Comparison of ENCODE assay signal across 14 cellular contexts in genomic region chr5:132877938-132878337, GRCh38. TPM values are rescaled to one million over a fixed set of nuclear protein-coding genes. Genes with fewer than 3 reads are reported as not detected.
DNase-seq lines count a peak whose midpoint lies in the region; ATAC-seq and TF ChIP-seq lines count a peak whose summit lies in the region.
"Had no signal": no experiment of that assay in that cellular context is flagged by ENCODE, and none has a peak within 500 bp of the region (broad histone marks: within the 10 kb centered on the region; RNA-seq: fewer than 3 reads in every experiment).

No MANE protein-coding gene starts in this region.

- H4K20me1 ChIP-seq in PC-3 (ENCODE audit: low read length) (no peaks in the 10 kb centered on the region), neural progenitor cell (ENCODE audit: low read depth) (peaks cover 8% of the 10 kb centered on the region)

- no peaks in the 10 kb centered on the region for H3K27me3 ChIP-seq in PC-3 (ENCODE audit: low read length)
- no peaks in the 10 kb centered on the region for H3K27me3 ChIP-seq in cardiac muscle cell
- no peaks in the 10 kb centered on the region for H3K27me3 ChIP-seq in neural progenitor cell
- H3K27me3 ChIP-seq in sigmoid colon = no peaks in the 10 kb centered on the region
- H3K27me3 ChIP-seq: gastroesophageal sphincter had no signal

- CTCF ChIA-PET in PC-3 (lab: Charles Lee) = no interaction called here

- H3K9me2 ChIP-seq in PC-3 (replicated peaks; ENCODE audit: low read length) = no peaks in the 10 kb centered on the region

- BruUV-seq in PC-3 (replicated peaks; lab: Mats Ljungman, UMichigan) = no TSS peak

- H3K4me1 ChIP-seq in PC-3 (ENCODE audit: insufficient read depth, low read length) (no peaks in the 10 kb centered on the region), cardiac muscle cell (ENCODE audit: low read depth) (peaks cover 38% of the 10 kb centered on the region), neural progenitor cell (no peaks in the 10 kb centered on the region), sigmoid colon (peaks cover 0 to 16% (median 11%) of the 10 kb centered on the region in 4 donors)

- H3K36me3 Mint-ChIP-seq in stimulated activated effector memory CD8-positive, alpha-beta T cell treated with anti-CD3 and anti-CD28 coated beads, Interleukin-12 subunit alpha, Interleukin-12 subunit beta, amount 100 ng/mL, for 72 hours = peaks cover 67% of the 10 kb centered on the region
- H3K36me3 Mint-ChIP-seq in neural progenitor cell = peaks cover 10% of the 10 kb centered on the region

- H2AFZ ChIP-seq in PC-3 (ENCODE audit: low read length) (no peak overlapping the region), neural progenitor cell (replicated peaks) (no peak overlapping the region)

- peaks cover 17% of the 10 kb centered on the region; the same call in 1 of the 2 replicates for H3K36me3 ChIP-seq in PC-3 (ENCODE audit: low read depth, low read length)
- H3K36me3 ChIP-seq in cardiac muscle cell = peaks cover 29% of the 10 kb centered on the region
- peaks cover 21% of the 10 kb centered on the region for H3K36me3 ChIP-seq in neural progenitor cell
- peaks cover 13 to 79% (median 33%) of the 10 kb centered on the region in 4 donors for H3K36me3 ChIP-seq in sigmoid colon

- H3K4me2 ChIP-seq in PC-3 (ENCODE audit: low read length) (no peak overlapping the region), neural progenitor cell (no peak overlapping the region)

- H3K27ac ChIP-seq in PC-3 (ENCODE audit: low read length) (no peak overlapping the region), cardiac muscle cell (peak overlapping the region; percentile 79), neural progenitor cell (no peak overlapping the region), sigmoid colon (peak overlapping the region in 2 of 4 donors; percentile 16 to 21)
- H3K27ac ChIP-seq: 22Rv1 had no signal

- no peaks in the 10 kb centered on the region for H3K27me3 Mint-ChIP-seq in neural progenitor cell (ENCODE audit: insufficient read depth, low read depth)
- H3K27me3 Mint-ChIP-seq: naive thymus-derived CD8-positive, alpha-beta T cell had no signal

- H3K4me1 Mint-ChIP-seq in stimulated activated effector memory CD8-positive, alpha-beta T cell treated with anti-CD3 and anti-CD28 coated beads, Interleukin-12 subunit alpha, Interleukin-12 subunit beta, amount 100 ng/mL, for 72 hours = no peaks in the 10 kb centered on the region
- H3K4me1 Mint-ChIP-seq in neural progenitor cell = no peaks in the 10 kb centered on the region

- H3K9ac ChIP-seq in PC-3 (ENCODE audit: low read length) = no peak overlapping the region
- no peak overlapping the region for H3K9ac ChIP-seq in neural progenitor cell

- peak overlapping the region; percentile 18 for H3K27ac Mint-ChIP-seq in stimulated activated effector memory CD8-positive, alpha-beta T cell treated with anti-CD3 and anti-CD28 coated beads, Interleukin-12 subunit alpha, Interleukin-12 subunit beta, amount 100 ng/mL, for 72 hours
- H3K27ac Mint-ChIP-seq in neural progenitor cell = no peak overlapping the region

- WGBS in sigmoid colon, 2 donors = 26 to 66% methylated on average over 3 of the region's 3 CpGs

- H3K9me3 ChIP-seq in PC-3 (ENCODE audit: low read length) (no peaks in the 10 kb centered on the region), cardiac muscle cell (ENCODE audit: low read depth) (no peaks in the 10 kb centered on the region), neural progenitor cell (ENCODE audit: low read depth) (no peaks in the 10 kb centered on the region), sigmoid colon (no peaks in the 10 kb centered on the region)
- H3K9me3 ChIP-seq: gastroesophageal sphincter had no signal

- ATAC-seq in PC-3 (no peak), HG03378 (IDR thresholded peaks at IDR 0.05; ENCODE audit: unreplicated experiment) (no peak)
- no peak for ATAC-seq in stimulated activated effector memory CD8-positive, alpha-beta T cell treated with anti-CD3 and anti-CD28 coated beads, Interleukin-12 subunit alpha, Interleukin-12 subunit beta, amount 100 ng/mL, for 72 hours
- ATAC-seq: gastroesophageal sphincter; naive thymus-derived CD8-positive, alpha-beta T cell had no signal

- TF ChIP-seq CTCF in PC-3 (conservative IDR thresholded peaks at IDR 0.05; ENCODE audit: low read depth, low read length) = no peak
- no peak for TF ChIP-seq CTCF in cardiac muscle cell (IDR thresholded peaks at IDR 0.05; ENCODE audit: low read depth, low read length)
- TF ChIP-seq CTCF in neural progenitor cell (IDR thresholded peaks at IDR 0.05) = no peak
- no peak for TF ChIP-seq CTCF in sigmoid colon (IDR thresholded peaks at IDR 0.05)

- POLR2A ChIA-PET in PC-3 (lab: Charles Lee; ENCODE audit: unreplicated experiment) = interaction anchor here (0.5 kb wide), 1 partner anchor 1523 kb away, joined by 8 read pairs; no protein-coding TSS in a partner anchor

- DNase-seq in DMS53 (lab: John Stamatoyannopoulos, UW) (peak; percentile 22), DMS53 treated with DMSO at 0.1 percent for 48 hours (lab: John Stamatoyannopoulos, UW; ENCODE audit: unreplicated experiment) (no peak), PC-3 (peak; percentile 16), cardiac muscle cell (ENCODE audit: low read depth in 1 of 2, low spot score in 1 of 2) (peak; percentile 37 to 88), neural progenitor cell (ENCODE audit: low spot score) (no peak), sigmoid colon (no peak)
- DNase-seq in stimulated activated effector memory CD8-positive, alpha-beta T cell treated with anti-CD3 and anti-CD28 coated beads, Interleukin-12 subunit alpha, Interleukin-12 subunit beta, amount 100 ng/mL, for 72 hours (ENCODE audit: low spot score in 2 of 2) = no peak
- DNase-seq: activated CD4-positive, alpha-beta T cell treated with anti-CD3 and anti-CD28 coated beads for 4 hours; Kasumi-1; naive thymus-derived CD8-positive, alpha-beta T cell; trophoblast cell had no signal

- TF ChIP-seq EP300 in sigmoid colon (IDR thresholded peaks at IDR 0.05) = no peak

- H3F3A ChIP-seq in PC-3 (ENCODE audit: low read length, unreplicated experiment) = no peaks in the 10 kb centered on the region
- peaks cover 18% of the 10 kb centered on the region for H3F3A ChIP-seq in neural progenitor cell (ENCODE audit: low read depth)

- no peaks in the 10 kb centered on the region for H3K9me3 Mint-ChIP-seq in stimulated activated effector memory CD8-positive, alpha-beta T cell treated with anti-CD3 and anti-CD28 coated beads, Interleukin-12 subunit alpha, Interleukin-12 subunit beta, amount 100 ng/mL, for 72 hours
- no peaks in the 10 kb centered on the region for H3K9me3 Mint-ChIP-seq in neural progenitor cell
- H3K9me3 Mint-ChIP-seq: naive thymus-derived CD8-positive, alpha-beta T cell had no signal

- no peak overlapping the region for H3K4me3 Mint-ChIP-seq in stimulated activated effector memory CD8-positive, alpha-beta T cell treated with anti-CD3 and anti-CD28 coated beads, Interleukin-12 subunit alpha, Interleukin-12 subunit beta, amount 100 ng/mL, for 72 hours
- H3K4me3 Mint-ChIP-seq in neural progenitor cell = no peak overlapping the region
- H3K4me3 Mint-ChIP-seq: naive thymus-derived CD8-positive, alpha-beta T cell had no signal

- TF ChIP-seq POLR2A in sigmoid colon (IDR thresholded peaks at IDR 0.05) = no peak

- intact Hi-C loops in PC-3 (cut with micrococcal nuclease) = no loop called here
- intact Hi-C loops in sigmoid colon (cut with DNase I) = no loop called here

- H3K4me3 ChIP-seq in PC-3 (ENCODE audit: low read length) = no peak overlapping the region
- H3K4me3 ChIP-seq in cardiac muscle cell = no peak overlapping the region
- H3K4me3 ChIP-seq in neural progenitor cell = no peak overlapping the region
- no peak overlapping the region for H3K4me3 ChIP-seq in sigmoid colon
- H3K4me3 ChIP-seq: gastroesophageal sphincter had no signal

- H3K79me2 ChIP-seq in PC-3 (ENCODE audit: low read length) = no peaks in the 10 kb centered on the region
- no peaks in the 10 kb centered on the region for H3K79me2 ChIP-seq in neural progenitor cell (ENCODE audit: low read depth)

RNA-seq across cellular contexts. Expression of gene LEAP2, which starts 4.5 kb away (rescaled TPM):
- total RNA-seq in PC-3 (2014; rRNA removed) (0.36 TPM in 1 of 2 replicates, not detected in the other), cardiac muscle cell (1.2 and 3.1 TPM in 2 replicates), neural progenitor cell (ENCODE audit: low replicate concordance) (3.5 and 3.6 TPM in 2 replicates), sigmoid colon (1 to 10 TPM in 1 of 4 donors, under 1 TPM in 3; 0.36 to 1.4 (median 0.77) TPM)
- polyA plus RNA-seq in cardiac muscle cell (1.5 and 3.6 TPM in 2 replicates), sigmoid colon (1 to 10 TPM in 2 of 3 donors, under 1 TPM in 1; 0.60 to 1.7 (median 1.4) TPM)

RNA-seq across cellular contexts. Expression of gene UQCRQ, which starts 11.5 kb away (rescaled TPM):
- total RNA-seq in PC-3 (2014; rRNA removed) (190 and 198 TPM in 2 replicates), cardiac muscle cell (97.0 and 217 TPM in 2 replicates), neural progenitor cell (ENCODE audit: low replicate concordance) (45.0 and 63.1 TPM in 2 replicates), sigmoid colon (100 to 1,000 TPM; 113 to 230 (median 172) TPM)
- polyA plus RNA-seq in cardiac muscle cell (949 and 1,297 TPM in 2 replicates), sigmoid colon (100 to 1,000 TPM; 416 to 936 (median 650) TPM)

RNA-seq across cellular contexts. Expression of gene GDF9, which starts 11.7 kb away (rescaled TPM):
- not detected in 2 replicates for total RNA-seq in PC-3 (2014; rRNA removed)
- total RNA-seq in cardiac muscle cell = 0.14 and 0.45 TPM in 2 replicates
- polyA plus RNA-seq in cardiac muscle cell = 1.8 TPM in 1 of 2 replicates, not detected in the other
- total RNA-seq in neural progenitor cell (ENCODE audit: low replicate concordance) = 0.46 and 0.82 TPM in 2 replicates
- 1 to 10 TPM in 1 of 4 donors, under 1 TPM in 2, not detected in 1; 0.33 to 1.8 (median 0.55) TPM for total RNA-seq in sigmoid colon
- under 1 TPM in 1 of 3 donors, not detected in 2; 0.22 TPM for polyA plus RNA-seq in sigmoid colon

RNA-seq across cellular contexts. Expression of gene SHROOM1, which starts 47.5 kb away (rescaled TPM):
- 13.6 and 15.7 TPM in 2 replicates for total RNA-seq in PC-3 (2014; rRNA removed)
- 8.1 and 9.8 TPM in 2 replicates for total RNA-seq in cardiac muscle cell
- polyA plus RNA-seq in cardiac muscle cell = 13.3 TPM in 2 replicates
- 0.36 and 2.0 TPM in 2 replicates for total RNA-seq in neural progenitor cell (ENCODE audit: low replicate concordance)
- total RNA-seq in sigmoid colon = 10 to 100 TPM in 1 of 4 donors, 1 to 10 TPM in 3; 4.2 to 20.0 (median 7.6) TPM
- 10 to 100 TPM; 22.4 to 25.1 (median 24.6) TPM for polyA plus RNA-seq in sigmoid colon
- total RNA-seq: naive thymus-derived CD8-positive, alpha-beta T cell had no signal
- polyA plus RNA-seq: naive thymus-derived CD8-positive, alpha-beta T cell had no signal

Comparison
In these comparisons a context has a peak if more than half of its experiments do, and no peak if none do; other contexts are left out.
1. DNase-seq: peak in DMS53 (single experiment), PC-3 (single experiment) and cardiac muscle cell (2 of 2); none in DMS53 treated with DMSO at 0.1 percent for 48 hours (single experiment), stimulated activated effector memory CD8-positive, alpha-beta T cell treated with anti-CD3 and anti-CD28 coated beads, Interleukin-12 subunit alpha, Interleukin-12 subunit beta, amount 100 ng/mL, for 72 hours (0 of 2), neural progenitor cell (single experiment) and sigmoid colon (single experiment).